In the genomic region with DNA sequence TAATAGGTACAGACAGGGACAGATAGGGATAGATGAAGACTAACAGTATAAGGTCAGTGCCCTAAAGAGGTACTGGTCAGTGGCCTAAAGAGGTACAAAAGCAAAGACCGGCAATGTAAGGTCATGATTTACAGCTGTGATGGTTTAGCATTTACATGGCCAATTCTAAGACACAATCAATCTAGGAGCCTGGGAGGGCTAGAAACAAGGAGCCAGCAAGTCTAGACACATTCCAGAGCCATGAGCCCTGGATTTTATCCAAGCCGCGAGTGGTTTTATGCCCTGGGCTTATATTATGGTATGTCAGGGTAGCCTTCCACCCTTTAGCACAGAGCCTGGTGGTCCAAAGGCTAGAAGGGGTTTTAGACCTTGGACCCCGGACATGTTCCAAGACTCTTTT, we compare ENCODE assay signal across 21 cellular contexts.
DNase-seq lines count a peak whose midpoint lies in the region; ATAC-seq, FAIRE-seq and TF ChIP-seq lines count a peak whose summit lies in the region.
"Had no signal": no experiment of that assay in that cellular context is flagged by ENCODE, and none has a peak within 500 bp of the region (broad histone marks: within the 10 kb centered on the region; RNA-seq: fewer than 3 reads in every experiment).

No MANE protein-coding gene starts in this region.

- CTCF ChIA-PET in Caco-2 (lab: Charles Lee): no interaction called here
- CTCF ChIA-PET in RWPE1 (lab: Yijun Ruan, JAX): no interaction called here

- H3K36me3 Mint-ChIP-seq in astrocyte (ENCODE audit: low read depth, unreplicated experiment): no peaks in the 10 kb centered on the region
- no peaks in the 10 kb centered on the region for H3K36me3 Mint-ChIP-seq in Caco-2 (ENCODE audit: insufficient read depth, unreplicated experiment)

- H3K79me2 ChIP-seq in astrocyte (ENCODE audit: insufficient read depth, low read length): no peaks in the 10 kb centered on the region

- no peak overlapping the region for H3K9ac ChIP-seq in astrocyte (ENCODE audit: low read length)
- H3K9ac ChIP-seq: BLaER1 treated with 17β-estradiol and CSF1 and Interleukin-3, amounts not matched to agents 10 nM and 100 nM had no signal

- FAIRE-seq in RCC 7860 (lab: Jason Lieb, UNC) (peak; percentile 68), astrocyte (lab: Jason Lieb, UNC) (no peak)

- no peaks in the 10 kb centered on the region for H3K27me3 Mint-ChIP-seq in astrocyte (ENCODE audit: low read depth, unreplicated experiment)
- H3K27me3 Mint-ChIP-seq in Caco-2 (ENCODE audit: insufficient read depth, unreplicated experiment): no peaks in the 10 kb centered on the region

- no peaks in the 10 kb centered on the region for H3K9me3 Mint-ChIP-seq in astrocyte (ENCODE audit: unreplicated experiment)
- H3K9me3 Mint-ChIP-seq in Caco-2 (ENCODE audit: unreplicated experiment): peaks cover 17% of the 10 kb centered on the region

- BruUV-seq in Caco-2 (replicated peaks; lab: Mats Ljungman, UMichigan): no TSS peak

- intact Hi-C loops in Caco-2 (cut with micrococcal nuclease; ENCODE audit: unreplicated experiment): no loop called here

- H3K4me3 Mint-ChIP-seq in astrocyte (ENCODE audit: unreplicated experiment) (no peak overlapping the region), Caco-2 (ENCODE audit: unreplicated experiment) (no peak overlapping the region)

- H3K4me3 ChIP-seq in astrocyte (ENCODE audit: insufficient read depth, low read depth, low read length): no peak overlapping the region
- no peak overlapping the region for H3K4me3 ChIP-seq in Caco-2 (ENCODE audit: low read depth, low read length)
- H3K4me3 ChIP-seq: BLaER1 treated with 17β-estradiol and CSF1 and Interleukin-3, amounts not matched to agents 10 nM and 100 nM; SK-N-MC had no signal

- POLR2A ChIA-PET in Caco-2 (lab: Charles Lee): no interaction called here
- POLR2A ChIA-PET in RWPE1 (lab: Yijun Ruan, JAX; ENCODE audit: low non-redundant PET): no interaction called here

- H3K36me3 ChIP-seq in astrocyte (ENCODE audit: insufficient read depth, low read length) (no peaks in the 10 kb centered on the region), Caco-2 (ENCODE audit: control insufficient read depth, insufficient read depth, low read length) (no peaks in the 10 kb centered on the region)
- H3K36me3 ChIP-seq: BLaER1 treated with 17β-estradiol and CSF1 and Interleukin-3, amounts not matched to agents 10 nM and 100 nM had no signal

- no peaks in the 10 kb centered on the region for H4K20me1 ChIP-seq in astrocyte (ENCODE audit: insufficient read depth, low read length)
- H4K20me1 ChIP-seq: BLaER1 treated with 17β-estradiol and CSF1 and Interleukin-3, amounts not matched to agents 10 nM and 100 nM had no signal

- H3K9me3 ChIP-seq in astrocyte (ENCODE audit: insufficient read depth, low read depth, low read length): no peaks in the 10 kb centered on the region
- H3K9me3 ChIP-seq in Caco-2: no peaks in the 10 kb centered on the region
- H3K9me3 ChIP-seq: BLaER1 treated with 17β-estradiol and CSF1 and Interleukin-3, amounts not matched to agents 10 nM and 100 nM had no signal

- ATAC-seq in GM19463 (IDR thresholded peaks at IDR 0.05; ENCODE audit: unreplicated experiment) (no peak), HG03460 (IDR thresholded peaks at IDR 0.05; ENCODE audit: unreplicated experiment) (no peak)

- no peak for TF ChIP-seq CTCF in astrocyte (IDR thresholded peaks at IDR 0.05; ENCODE audit: insufficient read depth, low read depth, low read length)
- no peak for TF ChIP-seq CTCF in Caco-2 (IDR thresholded peaks at IDR 0.05; ENCODE audit: insufficient read depth in 1 of 2, low read depth in 1 of 2, low read length in 1 of 2, severe bottlenecking in 1 of 2, unreplicated experiment in 1 of 2)
- TF ChIP-seq CTCF in RWPE1 (conservative IDR thresholded peaks at IDR 0.05; ENCODE audit: low read depth): no peak

- H3K27me3 ChIP-seq in astrocyte (ENCODE audit: insufficient read depth, low read length): no peaks in the 10 kb centered on the region
- H3K27me3 ChIP-seq in Caco-2 (replicated peaks; ENCODE audit: control insufficient read depth, insufficient read depth, low read length): no peaks in the 10 kb centered on the region
- H3K27me3 ChIP-seq: BLaER1 treated with 17β-estradiol and CSF1 and Interleukin-3, amounts not matched to agents 10 nM and 100 nM had no signal

- no peaks in the 10 kb centered on the region for H3K4me1 Mint-ChIP-seq in astrocyte (ENCODE audit: low read depth, unreplicated experiment)
- no peaks in the 10 kb centered on the region for H3K4me1 Mint-ChIP-seq in Caco-2 (ENCODE audit: low read depth, unreplicated experiment)

- no peak overlapping the region for H3K27ac ChIP-seq in astrocyte (ENCODE audit: low read depth, low read length)
- H3K27ac ChIP-seq in RWPE1: no peak overlapping the region
- H3K27ac ChIP-seq: BLaER1 treated with 17β-estradiol and CSF1 and Interleukin-3, amounts not matched to agents 10 nM and 100 nM; SK-N-MC had no signal

- no peak overlapping the region for H2AFZ ChIP-seq in astrocyte (ENCODE audit: low read depth, low read length)

- H3K4me2 ChIP-seq in astrocyte (ENCODE audit: low read length): no peak overlapping the region
- H3K4me2 ChIP-seq: BLaER1 treated with 17β-estradiol and CSF1 and Interleukin-3, amounts not matched to agents 10 nM and 100 nM had no signal

- DNase-seq in A172 (ENCODE audit: low spot score): peak; percentile 68
- peak; percentile 62 for DNase-seq in RCC 7860 (ENCODE audit: low spot score)
- peak; percentile 49 for DNase-seq in astrocyte (ENCODE audit: low read depth)
- peak; percentile 74 for DNase-seq in glomerular visceral epithelial cell (ENCODE audit: extremely low spot score)
- DNase-seq in Caco-2: no peak
- no peak for DNase-seq in RWPE1 (ENCODE audit: low spot score)
- DNase-seq: 8988T; DMS 273 treated with DMSO at 0.1 percent for 48 hours; H7; IMR-90; Karpas-422; NCI-H1417 treated with DMSO at 0.1 percent for 48 hours; NCI-H2029; NCI-H2171; NCI-H446 treated with DMSO at 0.1 percent for 48 hours; NK-92 treated with Interleukin-12 subunit alpha and Interleukin-12 subunit beta, amount 100 ng/mL, for 24 hours; OCI-M1 had no signal

- H3K27ac Mint-ChIP-seq in astrocyte (ENCODE audit: unreplicated experiment) (no peak overlapping the region), Caco-2 (ENCODE audit: unreplicated experiment) (no peak overlapping the region)

- no peaks in the 10 kb centered on the region for H3K4me1 ChIP-seq in astrocyte (ENCODE audit: insufficient read depth, low read length)
- H3K4me1 ChIP-seq in Caco-2: no peaks in the 10 kb centered on the region
- H3K4me1 ChIP-seq: BLaER1 treated with 17β-estradiol and CSF1 and Interleukin-3, amounts not matched to agents 10 nM and 100 nM had no signal

Comparison
In these comparisons a context has a peak if more than half of its experiments do, and no peak if none do; other contexts are left out.
1. DNase-seq: peak in A172 (single experiment), RCC 7860 (single experiment), astrocyte (single experiment) and glomerular visceral epithelial cell (single experiment); none in Caco-2 (0 of 2) and RWPE1 (single experiment).